9 cellular contexts compared by ENCODE assay signal in the genomic region with DNA sequence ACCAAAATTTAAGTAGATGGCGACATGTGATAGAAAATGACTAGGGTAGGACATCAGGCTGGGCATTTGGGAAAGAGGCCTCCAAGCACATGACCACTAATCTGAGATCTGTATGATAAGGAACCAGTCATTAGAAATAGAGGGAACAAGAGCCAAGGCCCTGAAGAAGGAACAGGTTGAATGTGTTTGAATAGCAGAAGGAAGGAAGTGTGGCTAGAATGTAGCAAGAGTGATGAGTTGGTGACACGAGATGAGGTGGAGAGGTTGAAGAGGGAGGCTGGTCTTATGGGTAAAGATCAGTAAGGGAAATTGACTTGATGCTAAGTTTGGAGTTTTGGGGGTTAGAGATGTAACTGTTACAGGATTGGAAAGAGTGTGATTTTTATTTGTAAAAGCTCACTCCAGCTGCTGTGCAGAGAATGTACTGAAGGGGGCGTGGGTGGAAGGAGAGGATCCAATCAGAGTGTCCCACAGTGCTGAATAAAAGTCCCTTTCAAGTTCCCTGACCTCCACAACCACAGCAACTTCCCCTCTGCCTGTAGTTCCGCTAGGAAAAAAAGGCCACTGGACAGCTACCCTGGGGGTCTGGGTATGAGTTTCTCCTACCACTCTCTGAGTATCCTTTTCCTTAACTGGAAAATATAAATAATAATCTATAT.
DNase-seq lines count a peak whose midpoint lies in the region; ATAC-seq and TF ChIP-seq lines count a peak whose summit lies in the region.
"Had no signal": no experiment of that assay in that cellular context is flagged by ENCODE, and none has a peak within 500 bp of the region (broad histone marks: within the 10 kb centered on the region; RNA-seq: fewer than 3 reads in every experiment).

No MANE protein-coding gene starts in this region.

- no peak overlapping the region for H3K27ac ChIP-seq in OCI-LY7 (ENCODE audit: low read depth, low read length, poor library complexity, severe bottlenecking)
- H3K27ac ChIP-seq in ovary = no peak overlapping the region
- H3K27ac ChIP-seq: epithelial cell of prostate had no signal

- TF ChIP-seq POLR2A in ovary (IDR thresholded peaks at IDR 0.05) = no peak

- H3K36me3 ChIP-seq in OCI-LY7 (ENCODE audit: insufficient read depth, low read length) (no peaks in the 10 kb centered on the region), ovary (no peaks in the 10 kb centered on the region)

- no peak overlapping the region for H2AFZ ChIP-seq in OCI-LY7 (ENCODE audit: low read length)

- no peaks in the 10 kb centered on the region for H3K4me1 ChIP-seq in OCI-LY7 (ENCODE audit: insufficient read depth, low read length, poor library complexity, severe bottlenecking)
- H3K4me1 ChIP-seq in ovary (ENCODE audit: insufficient read depth) = peaks cover 7% of the 10 kb centered on the region

- POLR2A ChIA-PET in OCI-LY7 (lab: Charles Lee) = no interaction called here

- H3K9me2 ChIP-seq in OCI-LY7 (ENCODE audit: insufficient read depth, low read length) = no peaks in the 10 kb centered on the region

- no peaks in the 10 kb centered on the region for H4K20me1 ChIP-seq in OCI-LY7 (ENCODE audit: insufficient read depth, low read length)

- TF ChIP-seq EP300 in ovary (IDR thresholded peaks at IDR 0.05) = no peak

- no peak overlapping the region for H3K4me2 ChIP-seq in OCI-LY7 (ENCODE audit: low read length)

- H3K79me2 ChIP-seq in OCI-LY7 (ENCODE audit: insufficient read depth, low read depth, low read length) = no peaks in the 10 kb centered on the region

- ATAC-seq in HG03045 (IDR thresholded peaks at IDR 0.05; ENCODE audit: unreplicated experiment) = no peak

- H3K4me3 ChIP-seq in OCI-LY7 (ENCODE audit: low read depth, low read length, poor library complexity, severe bottlenecking) = no peak overlapping the region
- H3K4me3 ChIP-seq in ovary = no peak overlapping the region

- H3K9me3 ChIP-seq in OCI-LY7 (ENCODE audit: low read length) (no peaks in the 10 kb centered on the region), ovary (no peaks in the 10 kb centered on the region)

- TF ChIP-seq CTCF in GM20000 (IDR thresholded peaks at IDR 0.05; ENCODE audit: extremely low read depth, missing control alignments) (no peak), OCI-LY7 (conservative IDR thresholded peaks at IDR 0.05; ENCODE audit: low read length) (peak; percentile 50), ovary (IDR thresholded peaks at IDR 0.05) (no peak)

- no TSS peak for BruUV-seq in OCI-LY7 (replicated peaks; lab: Mats Ljungman, UMichigan)

- no peaks in the 10 kb centered on the region for H3K27me3 ChIP-seq in ovary

- WGBS in ovary, 3 donors = 54 to 67% (median 66%) methylated on average over 4 of the region's 4 CpGs

- CTCF ChIA-PET in OCI-LY7 (lab: Charles Lee; ENCODE audit: unreplicated experiment) = no interaction called here

- DNase-seq in COLO668 (lab: John Stamatoyannopoulos, UW; ENCODE audit: unreplicated experiment) = peak; percentile 40
- peak; percentile 48 for DNase-seq in GM20000 (ENCODE audit: low spot score)
- DNase-seq in OCI-LY7 (ENCODE audit: low spot score) = peak; percentile 1
- DNase-seq in iPS-NIHi11 (ENCODE audit: low spot score) = peak; percentile 74
- no peak for DNase-seq in activated naive CD4-positive, alpha-beta T cell treated with Interleukin-2 at 50 U/mL for 16 hours
- DNase-seq in ovary = no peak
- DNase-seq in NCI-H1092 (lab: John Stamatoyannopoulos, UW) = no peak

- intact Hi-C loops in OCI-LY7 (cut with micrococcal nuclease; ENCODE audit: unreplicated experiment) (no loop called here), ovary (cut with DNase I) (no loop called here)

Comparison
In these comparisons a context has a peak if more than half of its experiments do, and no peak if none do; other contexts are left out.
1. DNase-seq: peak in COLO668 (single experiment), GM20000 (single experiment), OCI-LY7 (single experiment) and iPS-NIHi11 (single experiment); none in activated naive CD4-positive, alpha-beta T cell treated with Interleukin-2 at 50 U/mL for 16 hours (single experiment), ovary (0 of 5) and NCI-H1092 (single experiment).